Comparison of ENCODE assay signal across 9 cellular contexts in the genomic region with DNA sequence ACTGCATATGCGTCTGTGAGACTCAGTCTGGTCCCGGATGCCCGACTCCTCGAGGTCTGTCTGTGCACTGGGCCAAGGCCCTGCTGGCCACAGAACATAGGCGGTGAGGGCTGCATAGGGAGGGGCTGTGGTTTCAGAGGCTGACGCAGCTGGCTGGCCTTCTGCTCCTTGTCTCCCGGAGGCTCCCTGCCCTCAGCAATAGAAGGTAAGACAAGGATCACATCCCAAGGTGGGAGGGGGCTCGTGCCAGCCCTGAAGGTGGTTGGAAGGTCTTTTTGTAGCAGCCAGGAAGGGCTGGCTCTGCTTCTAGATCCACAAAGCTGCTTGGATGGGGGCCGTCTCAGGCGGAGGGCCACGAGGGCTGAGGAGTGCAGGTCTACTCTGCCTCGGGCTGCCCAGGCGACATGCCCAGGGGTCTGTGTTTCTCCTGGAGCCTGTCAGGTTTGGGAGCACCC.
DNase-seq lines count a peak whose midpoint lies in the region; ATAC-seq and TF ChIP-seq lines count a peak whose summit lies in the region.
"Had no signal": no experiment of that assay in that cellular context is flagged by ENCODE, and none has a peak within 500 bp of the region (broad histone marks: within the 10 kb centered on the region; RNA-seq: fewer than 3 reads in every experiment).

No MANE protein-coding gene starts in this region.

- H3K9me3 ChIP-seq in left ventricle myocardium inferior (replicated peaks): peaks cover 12% of the 10 kb centered on the region
- no peaks in the 10 kb centered on the region for H3K9me3 ChIP-seq in uterus

- H3K4me1 ChIP-seq in left ventricle myocardium inferior (no peaks in the 10 kb centered on the region), uterus (no peaks in the 10 kb centered on the region)

- intact Hi-C loops in Right ventricle myocardium superior (cut with DNase I): no loop called here
- intact Hi-C loops in left ventricle myocardium inferior (cut with micrococcal nuclease): no loop called here
- intact Hi-C loops in left colon (cut with DNase I, micrococcal nuclease): no loop called here
- intact Hi-C loops in uterus (cut with DNase I; ENCODE audit: low total_unique reads): no loop called here

- ATAC-seq in Right ventricle myocardium superior (ENCODE audit: poor library complexity) (no peak), left colon (no peak), GM21515 (IDR thresholded peaks at IDR 0.05; ENCODE audit: unreplicated experiment) (no peak)

- TF ChIP-seq POLR2A in uterus (IDR thresholded peaks at IDR 0.05): no peak

- TF ChIP-seq CTCF in left ventricle myocardium inferior (IDR thresholded peaks at IDR 0.05; ENCODE audit: borderline replicate concordance): no peak
- peak in 1 of 4 experiments; percentile 33 for TF ChIP-seq CTCF in uterus (IDR thresholded peaks at IDR 0.05)

- H3K4me3 ChIP-seq in left ventricle myocardium inferior (no peak overlapping the region), uterus (peak overlapping the region; percentile 49 to 53)

- H3K27me3 ChIP-seq in left ventricle myocardium inferior (ENCODE audit: low read depth) (peaks cover 52% of the 10 kb centered on the region), uterus (no peaks in the 10 kb centered on the region)

- H3K27ac ChIP-seq in left ventricle myocardium inferior (replicated peaks) (no peak overlapping the region), uterus (peak overlapping the region; percentile 90 to 93)

- H3K36me3 ChIP-seq in left ventricle myocardium inferior: no peaks in the 10 kb centered on the region
- H3K36me3 ChIP-seq in uterus: no peaks in the 10 kb centered on the region

- DNase-seq in Right ventricle myocardium superior (peak; percentile 45), left ventricle myocardium inferior (no peak), amniotic stem cell (lab: John Stamatoyannopoulos, UW) (peak; percentile 59), left colon (peak; percentile 9 to 27), uterus (peak; percentile 78 to 85), activated T-cell treated with anti-CD3 and anti-CD28 coated beads for 4 hours (no peak), NCI-H748 treated with DMSO at 0.1 percent for 48 hours (lab: John Stamatoyannopoulos, UW) (no peak)
- DNase-seq: NCI-H1417 treated with DMSO at 0.1 percent for 48 hours had no signal

Comparison
In these comparisons a context has a peak if more than half of its experiments do, and no peak if none do; other contexts are left out.
1. DNase-seq: peak in Right ventricle myocardium superior (single experiment), amniotic stem cell (single experiment), left colon (2 of 2) and uterus (2 of 2); none in left ventricle myocardium inferior (single experiment), activated T-cell treated with anti-CD3 and anti-CD28 coated beads for 4 hours (single experiment) and NCI-H748 treated with DMSO at 0.1 percent for 48 hours (single experiment).